Comparison of ENCODE assay signal across 21 cellular contexts in the genomic region with DNA sequence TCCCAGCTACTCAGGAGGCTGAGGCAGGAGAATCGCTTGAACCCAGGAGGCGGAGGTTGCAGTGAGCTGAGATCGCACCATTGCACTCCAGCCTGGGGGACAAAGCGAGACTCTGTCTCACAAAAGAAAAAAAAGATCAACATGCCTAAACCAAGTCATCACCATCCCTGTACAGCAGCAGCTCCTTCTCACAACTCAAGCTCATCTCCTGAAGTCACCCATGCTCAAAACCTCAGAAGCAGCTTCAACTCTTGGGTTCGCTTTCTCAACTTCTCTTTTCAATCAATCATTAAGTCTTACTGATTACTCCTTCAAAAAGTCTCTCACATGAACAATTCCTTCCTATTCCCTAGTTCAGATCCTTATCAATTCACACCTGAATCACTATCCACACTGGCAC. TPM values are rescaled to one million over a fixed set of nuclear protein-coding genes. Genes with fewer than 3 reads are reported as not detected.
DNase-seq lines count a peak whose midpoint lies in the region; ATAC-seq, FAIRE-seq and TF ChIP-seq lines count a peak whose summit lies in the region.
"Had no signal": no experiment of that assay in that cellular context is flagged by ENCODE, and none has a peak within 500 bp of the region (broad histone marks: within the 10 kb centered on the region; RNA-seq: fewer than 3 reads in every experiment).

No MANE protein-coding gene starts in this region.

- H3K4me3 ChIP-seq in lower leg skin (ENCODE audit: low read depth, poor library complexity, severe bottlenecking) = no peak overlapping the region

- intact Hi-C loops in lower leg skin (cut with DNase I; ENCODE audit: low total_unique reads) = no loop called here

- POLR2A ChIA-PET in WTC11 (lab: Charles Lee) = no interaction called here

- FAIRE-seq in GM12891 (lab: Jason Lieb, UNC) = no peak
- FAIRE-seq: H54, HepG2 had no signal

- H3K4me1 Mint-ChIP-seq in WTC11 (no peaks in the 10 kb centered on the region), naive B cell (peaks cover 16 to 28% (median 23%) of the 10 kb centered on the region in 3 donors)
- H3K4me1 Mint-ChIP-seq: CD14-positive monocyte had no signal

- peak overlapping the region; percentile 0; the same call in 1 of the 2 replicates for H3K27ac Mint-ChIP-seq in WTC11
- H3K27ac Mint-ChIP-seq in naive B cell = peak overlapping the region in 4 of 6 donors; percentile 1 to 60 (median 43)
- H3K27ac Mint-ChIP-seq: CD14-positive monocyte, HFFc6 had no signal

- no peak for TF ChIP-seq CTCF in GM20000 (IDR thresholded peaks at IDR 0.05; ENCODE audit: extremely low read depth, missing control alignments)
- TF ChIP-seq CTCF in WTC11 (IDR thresholded peaks at IDR 0.05) = no peak
- no peak for TF ChIP-seq CTCF in lower leg skin (IDR thresholded peaks at IDR 0.05)

- TF ChIP-seq POLR2A in GM12891 (IDR thresholded peaks at IDR 0.05; ENCODE audit: low read depth, low read length) = no peak
- TF ChIP-seq POLR2A in lower leg skin (IDR thresholded peaks at IDR 0.05) = no peak
- TF ChIP-seq POLR2A in GM18505 (IDR thresholded peaks at IDR 0.05; ENCODE audit: borderline replicate concordance, extremely low read depth, insufficient read depth, insufficient read length) = no peak

- CTCF ChIA-PET in WTC11 (lab: Charles Lee) = no interaction called here

- H3K27me3 Mint-ChIP-seq in WTC11 (ENCODE audit: low read depth) = no peaks in the 10 kb centered on the region
- H3K27me3 Mint-ChIP-seq in naive B cell = no peaks in the 10 kb centered on the region

- ATAC-seq in WTC11 (no peak), naive B cell (ENCODE audit: low read depth in 2 of 2) (peak; percentile 82 to 96), GM18505 (IDR thresholded peaks at IDR 0.05; ENCODE audit: unreplicated experiment) (no peak)
- ATAC-seq: HepG2, PC-3 had no signal

- DNase-seq in GM12891 (ENCODE audit: insufficient read length, low spot score) = peak; percentile 10
- peak; percentile 11 for DNase-seq in GM20000 (ENCODE audit: low spot score)
- no peak for DNase-seq in WTC11 (ENCODE audit: low spot score)
- peak; percentile 39 for DNase-seq in naive B cell
- no peak for DNase-seq in LoVo (ENCODE audit: low spot score)
- DNase-seq in stimulated activated CD4-positive, alpha-beta T cell treated with anti-CD3 and anti-CD28 coated beads, Interleukin-12 subunit alpha, Interleukin-12 subunit beta, amount 100 ng/mL, for 4 hours = no peak
- DNase-seq in lower leg skin (ENCODE audit: low spot score in 2 of 2) = no peak
- DNase-seq: DND-41, HFFc6, KG1, NCI-H1417, NCI-H187, NCI-H2107, NCI-H226, NCI-H524, NCI-H82, PC-3 had no signal

- peaks cover 29% of the 10 kb centered on the region for H3K36me3 Mint-ChIP-seq in WTC11
- H3K36me3 Mint-ChIP-seq in naive B cell = peaks cover 5 to 7% of the 10 kb centered on the region in 2 donors

- H3K4me3 Mint-ChIP-seq in WTC11 (no peak overlapping the region), naive B cell (peak overlapping the region in 7 of 8 donors; percentile 16 to 58 (median 24))
- H3K4me3 Mint-ChIP-seq: CD14-positive monocyte, HFFc6 had no signal

- H3K9me3 Mint-ChIP-seq in WTC11 (no peaks in the 10 kb centered on the region), naive B cell (no peaks in the 10 kb centered on the region)
- H3K9me3 Mint-ChIP-seq: CD14-positive monocyte, HFFc6 had no signal

- WGBS in lower leg skin, 2 donors = 95% methylated on average over 5 of the region's 5 CpGs

TF ChIP-seq in GM12891, 5 proteins besides CTCF, POLR2A, EP300 and RAD21:
- TF ChIP-seq POLR2AphosphoS5 (IDR thresholded peaks at IDR 0.05; ENCODE audit: low read depth, low read length) (no peak), TAF1 (IDR thresholded peaks at IDR 0.05; ENCODE audit: low read depth, low read length) (no peak), PAX5 (IDR thresholded peaks at IDR 0.05; ENCODE audit: insufficient read depth, low read length, severe bottlenecking) (no peak), POU2F2 (IDR thresholded peaks at IDR 0.05; ENCODE audit: low read depth, low read length) (no peak), SPI1 (IDR thresholded peaks at IDR 0.05; ENCODE audit: low read depth, low read length) (no peak)
TF ChIP-seq in GM12891: peak in this region for 0.

TF ChIP-seq in WTC11, 78 proteins besides CTCF, POLR2A, EP300 and RAD21:
- TF ChIP-seq GABPB1 (CRISPR knock-in tag; IDR thresholded peaks at IDR 0.05) (no peak), ZNF396 (CRISPR knock-in tag; IDR thresholded peaks at IDR 0.05; ENCODE audit: borderline replicate concordance) (no peak), KAT7 (CRISPR knock-in tag; IDR thresholded peaks at IDR 0.05; ENCODE audit: borderline replicate concordance) (no peak), NFE2L1 (CRISPR knock-in tag; IDR thresholded peaks at IDR 0.05) (no peak), FOXJ3 (CRISPR knock-in tag; IDR thresholded peaks at IDR 0.05; ENCODE audit: borderline replicate concordance) (no peak), ZNF512 (CRISPR knock-in tag; IDR thresholded peaks at IDR 0.05; ENCODE audit: borderline replicate concordance) (no peak), CREB1 (CRISPR knock-in tag; IDR thresholded peaks at IDR 0.05) (no peak), CBFB (CRISPR knock-in tag; IDR thresholded peaks at IDR 0.05; ENCODE audit: low read depth) (no peak), TCF7 (CRISPR knock-in tag; IDR thresholded peaks at IDR 0.05; ENCODE audit: low read depth) (no peak), ZNF671 (CRISPR knock-in tag; IDR thresholded peaks at IDR 0.05) (no peak)
- TF ChIP-seq, protein P1, sequence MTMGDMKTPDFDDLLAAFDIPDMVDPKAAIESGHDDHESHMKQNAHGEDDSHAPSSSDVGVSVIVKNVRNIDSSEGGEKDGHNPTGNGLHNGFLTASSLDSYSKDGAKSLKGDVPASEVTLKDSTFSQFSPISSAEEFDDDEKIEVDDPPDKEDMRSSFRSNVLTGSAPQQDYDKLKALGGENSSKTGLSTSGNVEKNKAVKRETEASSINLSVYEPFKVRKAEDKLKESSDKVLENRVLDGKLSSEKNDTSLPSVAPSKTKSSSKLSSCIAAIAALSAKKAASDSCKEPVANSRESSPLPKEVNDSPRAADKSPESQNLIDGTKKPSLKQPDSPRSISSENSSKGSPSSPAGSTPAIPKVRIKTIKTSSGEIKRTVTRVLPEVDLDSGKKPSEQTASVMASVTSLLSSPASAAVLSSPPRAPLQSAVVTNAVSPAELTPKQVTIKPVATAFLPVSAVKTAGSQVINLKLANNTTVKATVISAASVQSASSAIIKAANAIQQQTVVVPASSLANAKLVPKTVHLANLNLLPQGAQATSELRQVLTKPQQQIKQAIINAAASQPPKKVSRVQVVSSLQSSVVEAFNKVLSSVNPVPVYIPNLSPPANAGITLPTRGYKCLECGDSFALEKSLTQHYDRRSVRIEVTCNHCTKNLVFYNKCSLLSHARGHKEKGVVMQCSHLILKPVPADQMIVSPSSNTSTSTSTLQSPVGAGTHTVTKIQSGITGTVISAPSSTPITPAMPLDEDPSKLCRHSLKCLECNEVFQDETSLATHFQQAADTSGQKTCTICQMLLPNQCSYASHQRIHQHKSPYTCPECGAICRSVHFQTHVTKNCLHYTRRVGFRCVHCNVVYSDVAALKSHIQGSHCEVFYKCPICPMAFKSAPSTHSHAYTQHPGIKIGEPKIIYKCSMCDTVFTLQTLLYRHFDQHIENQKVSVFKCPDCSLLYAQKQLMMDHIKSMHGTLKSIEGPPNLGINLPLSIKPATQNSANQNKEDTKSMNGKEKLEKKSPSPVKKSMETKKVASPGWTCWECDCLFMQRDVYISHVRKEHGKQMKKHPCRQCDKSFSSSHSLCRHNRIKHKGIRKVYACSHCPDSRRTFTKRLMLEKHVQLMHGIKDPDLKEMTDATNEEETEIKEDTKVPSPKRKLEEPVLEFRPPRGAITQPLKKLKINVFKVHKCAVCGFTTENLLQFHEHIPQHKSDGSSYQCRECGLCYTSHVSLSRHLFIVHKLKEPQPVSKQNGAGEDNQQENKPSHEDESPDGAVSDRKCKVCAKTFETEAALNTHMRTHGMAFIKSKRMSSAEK (CRISPR knock-in tag; IDR thresholded peaks at IDR 0.05; ENCODE audit: borderline replicate concordance) = no peak
- TF ChIP-seq, protein P2, sequence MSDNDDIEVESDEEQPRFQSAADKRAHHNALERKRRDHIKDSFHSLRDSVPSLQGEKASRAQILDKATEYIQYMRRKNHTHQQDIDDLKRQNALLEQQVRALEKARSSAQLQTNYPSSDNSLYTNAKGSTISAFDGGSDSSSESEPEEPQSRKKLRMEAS (CRISPR knock-in tag; IDR thresholded peaks at IDR 0.05) = no peak
TF ChIP-seq in WTC11: peak in this region for 0.

RNA-seq across cellular contexts. Expression of gene PHLPP2, which starts 31.3 kb away (rescaled TPM):
- polyA plus RNA-seq in GM12891 (2012; ENCODE audit: low read depth, missing spikeins) = 2.6 TPM
- total RNA-seq in WTC11 (2021) (19.1 to 29.3 TPM (median 19.2 TPM) in 3 replicates), lower leg skin (1 to 10 TPM; 2.0 to 4.9 (median 4.1) TPM)
- polyA plus RNA-seq in naive B cell (ENCODE audit: low read depth in 6 of 6) = 1 to 10 TPM; 1.1 to 6.6 (median 4.0) TPM

Comparison
In these comparisons a context has a peak if more than half of its experiments do, and no peak if none do; other contexts are left out.
1. DNase-seq: peak in GM12891 (single experiment), GM20000 (single experiment) and naive B cell (single experiment); none in WTC11 (single experiment), LoVo (single experiment), stimulated activated CD4-positive, alpha-beta T cell treated with anti-CD3 and anti-CD28 coated beads, Interleukin-12 subunit alpha, Interleukin-12 subunit beta, amount 100 ng/mL, for 4 hours (single experiment) and lower leg skin (0 of 2).
2. ATAC-seq: peak in naive B cell (2 of 2); none in WTC11 (single experiment) and GM18505 (single experiment).